In the genomic region with DNA sequence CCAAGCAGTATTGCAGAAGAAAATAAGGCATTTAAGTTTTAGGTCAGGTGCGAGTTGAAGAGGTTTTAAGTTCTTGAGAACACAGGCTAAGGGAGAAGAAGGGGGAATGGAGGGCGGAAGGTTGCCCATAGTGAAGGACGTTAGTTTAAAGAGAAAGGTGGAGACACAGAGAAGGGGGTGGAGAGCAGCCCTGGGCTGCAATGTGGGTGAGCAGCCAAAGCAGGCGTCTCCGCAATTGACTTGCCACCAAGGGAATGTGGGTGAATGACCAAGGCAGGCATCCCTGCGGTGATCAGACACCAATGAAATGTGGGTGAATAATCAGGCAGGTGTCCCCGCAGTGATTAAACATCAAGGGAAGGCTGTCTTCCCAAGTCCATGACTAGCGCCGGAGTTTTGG, we compare ENCODE assay signal across 1 cellular context. TPM values are rescaled to one million over a fixed set of nuclear protein-coding genes. Genes with fewer than 3 reads are reported as not detected.
"Had no signal": no experiment of that assay in that cellular context is flagged by ENCODE, and none has a peak within 500 bp of the region (broad histone marks: within the 10 kb centered on the region; RNA-seq: fewer than 3 reads in every experiment).

No MANE protein-coding gene starts in this region.

RNA-seq across cellular contexts. Expression of a gene that starts 12.8 kb away (rescaled TPM):
- total RNA-seq: natural killer cell treated with Interleukin-12 subunit alpha and Interleukin-12 subunit beta and Interleukin-15 and Interleukin-18, amount 100 ng/mL, for 72 hours had no signal
